In the genomic region with DNA sequence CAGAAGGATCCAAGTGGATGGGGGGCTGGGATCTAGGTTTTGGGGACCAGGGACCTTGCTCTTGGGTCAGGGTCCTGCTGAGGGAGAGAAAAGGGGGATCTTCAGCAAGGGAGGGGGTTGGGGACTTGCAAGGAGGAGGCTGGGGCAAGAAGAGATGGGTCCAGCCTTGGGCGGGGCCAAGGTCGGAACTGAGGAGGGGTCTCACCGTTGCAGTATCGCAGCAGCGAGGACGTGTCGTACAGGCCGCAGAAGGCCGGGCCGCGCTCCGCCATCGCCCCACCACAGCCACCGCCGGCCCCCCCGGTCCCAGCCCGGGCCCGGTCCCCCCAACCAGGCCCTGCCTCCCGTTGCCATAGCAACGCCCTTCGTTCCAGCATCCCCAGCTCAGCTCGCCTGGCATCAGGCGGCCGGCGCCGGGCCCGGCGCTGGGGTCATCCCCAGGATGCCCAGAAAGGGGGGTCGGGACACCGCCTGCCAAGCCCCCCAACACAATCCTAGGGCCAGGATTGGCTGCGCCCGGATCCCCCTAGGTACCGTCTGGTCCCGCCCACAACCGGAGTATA, we compare ENCODE assay signal across 8 cellular contexts. TPM values are rescaled to one million over a fixed set of nuclear protein-coding genes. Genes with fewer than 3 reads are reported as not detected.
DNase-seq lines count a peak whose midpoint lies in the region; ATAC-seq and TF ChIP-seq lines count a peak whose summit lies in the region.

No MANE protein-coding gene starts in this region.

- intact Hi-C loops in PC-9 (cut with micrococcal nuclease; ENCODE audit: unreplicated experiment), result no loop called here

- H3K27me3 ChIP-seq in DOHH2 (ENCODE audit: control insufficient read depth, low read length) (peaks cover 18% of the 10 kb centered on the region), PC-9 (ENCODE audit: insufficient read depth, low read depth) (no peaks in the 10 kb centered on the region), osteoblast (ENCODE audit: insufficient read depth, low read length) (no peaks in the 10 kb centered on the region)
- no peaks in the 10 kb centered on the region for H3K27me3 ChIP-seq in effector memory CD4-positive, alpha-beta T cell (replicated peaks; ENCODE audit: control insufficient read depth, insufficient read depth, low read length, poor library complexity, severe bottlenecking)

- peaks cover 46% of the 10 kb centered on the region for H3K4me1 ChIP-seq in DOHH2 (ENCODE audit: control insufficient read depth, low read length)
- H3K4me1 ChIP-seq in PC-9 (replicated peaks; ENCODE audit: insufficient read depth), result peaks cover 20% of the 10 kb centered on the region
- peaks cover 21% of the 10 kb centered on the region for H3K4me1 ChIP-seq in effector memory CD4-positive, alpha-beta T cell (ENCODE audit: control insufficient read depth, insufficient read depth, low read length, poor library complexity, severe bottlenecking)
- peaks cover 17% of the 10 kb centered on the region for H3K4me1 ChIP-seq in osteoblast (ENCODE audit: insufficient read depth, low read length)

- H4K20me1 ChIP-seq in DOHH2 (ENCODE audit: control insufficient read depth, insufficient read depth, low read depth, low read length), result no peaks in the 10 kb centered on the region
- no peaks in the 10 kb centered on the region for H4K20me1 ChIP-seq in PC-9 (ENCODE audit: insufficient read depth)
- H4K20me1 ChIP-seq in osteoblast (ENCODE audit: insufficient read depth, low read length), result no peaks in the 10 kb centered on the region

- POLR2A ChIA-PET in PC-9 (lab: Charles Lee; ENCODE audit: unreplicated experiment), result no interaction called here

- CTCF ChIA-PET in PC-9 (lab: Charles Lee), result interaction anchor here (0.5 to 1.2 kb wide), 3 partner anchors 8 to 337 kb away, joined by 6 to 13 read pairs (median 9); no protein-coding TSS in a partner anchor

- H3K4me2 ChIP-seq in DOHH2 (ENCODE audit: low read length), result peak overlapping the region; percentile 69
- peak overlapping the region; percentile 66 for H3K4me2 ChIP-seq in PC-9
- H3K4me2 ChIP-seq in osteoblast (ENCODE audit: insufficient read depth, low read length), result peak overlapping the region; percentile 75

- no peak for ATAC-seq in GM18861 (IDR thresholded peaks at IDR 0.05; ENCODE audit: unreplicated experiment)

- no TSS peak for BruUV-seq in PC-9 (replicated peaks; lab: Mats Ljungman, UMichigan)

- in situ Hi-C loops in ACHN (cut with HindIII; ENCODE audit: low pct_ligation_motif_present, low pct_unique_long_range_greater_than_20kb, low sequenced_read_pairs), result no loop called here

- no peaks in the 10 kb centered on the region for H3K9me3 ChIP-seq in DOHH2 (ENCODE audit: control insufficient read depth, insufficient read depth, low read length)
- no peaks in the 10 kb centered on the region for H3K9me3 ChIP-seq in PC-9 (ENCODE audit: insufficient read depth, low read depth)
- H3K9me3 ChIP-seq in effector memory CD4-positive, alpha-beta T cell (ENCODE audit: control insufficient read depth, low read length), result no peaks in the 10 kb centered on the region
- H3K9me3 ChIP-seq in osteoblast (ENCODE audit: low read depth, low read length), result no peaks in the 10 kb centered on the region

- TF ChIP-seq CTCF in DOHH2 (IDR thresholded peaks at IDR 0.05; ENCODE audit: low read depth, low read length, poor library complexity, severe bottlenecking) (no peak), PC-9 (conservative IDR thresholded peaks at IDR 0.05) (no peak), osteoblast (IDR thresholded peaks at IDR 0.05; ENCODE audit: extremely low read depth, low read depth, low read length) (no peak)

- H2AFZ ChIP-seq in PC-9 (no peak overlapping the region), osteoblast (ENCODE audit: low read length) (peak overlapping the region; percentile 91)

- DNase-seq in PC-9 (no peak), osteoblast (ENCODE audit: insufficient read length, low spot score, missing footprints) (no peak), SHP77 (lab: John Stamatoyannopoulos, UW) (no peak), ACHN (no peak), NCI-H1048 (lab: John Stamatoyannopoulos, UW) (no peak)
- DNase-seq in effector memory CD4-positive, alpha-beta T cell, result no peak

- H3K27ac ChIP-seq in DOHH2 (ENCODE audit: low read depth, low read length) (no peak overlapping the region), PC-9 (no peak overlapping the region), osteoblast (ENCODE audit: low read depth, low read length) (no peak overlapping the region)
- H3K27ac ChIP-seq in effector memory CD4-positive, alpha-beta T cell (ENCODE audit: insufficient read depth, low read length, poor library complexity, severe bottlenecking), result no peak overlapping the region

- no peaks in the 10 kb centered on the region for H3K36me3 ChIP-seq in DOHH2 (ENCODE audit: control insufficient read depth, low read length)
- no peaks in the 10 kb centered on the region for H3K36me3 ChIP-seq in PC-9 (ENCODE audit: low read depth)
- no peaks in the 10 kb centered on the region for H3K36me3 ChIP-seq in effector memory CD4-positive, alpha-beta T cell (ENCODE audit: control insufficient read depth, insufficient read depth, low read length)
- no peaks in the 10 kb centered on the region for H3K36me3 ChIP-seq in osteoblast (ENCODE audit: insufficient read depth, low read length)

- no peaks in the 10 kb centered on the region for H3K9me2 ChIP-seq in DOHH2 (replicated peaks; ENCODE audit: control insufficient read depth, low read length)
- H3K9me2 ChIP-seq in PC-9 (ENCODE audit: insufficient read depth), result no peaks in the 10 kb centered on the region

- H3K79me2 ChIP-seq in DOHH2 (ENCODE audit: control insufficient read depth, low read length) (no peaks in the 10 kb centered on the region), PC-9 (ENCODE audit: low read depth) (no peaks in the 10 kb centered on the region), osteoblast (ENCODE audit: insufficient read depth, low read length) (no peaks in the 10 kb centered on the region)

- H3F3A ChIP-seq in DOHH2 (ENCODE audit: control insufficient read depth, insufficient read depth), result peaks cover 19% of the 10 kb centered on the region
- peaks cover 44% of the 10 kb centered on the region for H3F3A ChIP-seq in PC-9 (ENCODE audit: insufficient read depth, low read depth)

- H3K4me3 ChIP-seq in DOHH2 (ENCODE audit: low read length), result peak overlapping the region; percentile 71
- peak overlapping the region; percentile 40; the same call in 1 of the 2 replicates for H3K4me3 ChIP-seq in PC-9
- peak overlapping the region; percentile 53 for H3K4me3 ChIP-seq in effector memory CD4-positive, alpha-beta T cell (ENCODE audit: insufficient read depth, low read depth, low read length, poor library complexity, severe bottlenecking)
- H3K4me3 ChIP-seq in osteoblast (ENCODE audit: insufficient read depth, low read length), result peak overlapping the region; percentile 68

RNA-seq across cellular contexts. Expression of gene EML2, which starts 6.0 kb away (rescaled TPM):
- total RNA-seq in PC-9 (2021) (61.7 and 68.9 TPM in 2 replicates), osteoblast (10.1 and 11.8 TPM in 2 replicates)

RNA-seq across cellular contexts. Expression of gene GIPR, which starts 22.9 kb away (rescaled TPM):
- 5.8 and 6.7 TPM in 2 replicates for total RNA-seq in PC-9 (2021)
- total RNA-seq in osteoblast, result under 0.01 and 0.88 TPM in 2 replicates

RNA-seq across cellular contexts. Expression of gene GPR4, which starts 43.1 kb away (rescaled TPM):
- total RNA-seq in PC-9 (2021) (not detected in 2 replicates), osteoblast (not detected in 2 replicates)

RNA-seq across cellular contexts. Expression of gene SNRPD2, which starts 46.6 kb away (rescaled TPM):
- total RNA-seq in PC-9 (2021) (718 and 740 TPM in 2 replicates), osteoblast (139 and 155 TPM in 2 replicates)

RNA-seq across cellular contexts. Expression of gene QPCTL, which starts 47.3 kb away (rescaled TPM):
- total RNA-seq in PC-9 (2021) (27.6 and 42.8 TPM in 2 replicates), osteoblast (15.6 and 16.5 TPM in 2 replicates)
